18 cellular contexts compared by ENCODE assay signal in the genomic region with DNA sequence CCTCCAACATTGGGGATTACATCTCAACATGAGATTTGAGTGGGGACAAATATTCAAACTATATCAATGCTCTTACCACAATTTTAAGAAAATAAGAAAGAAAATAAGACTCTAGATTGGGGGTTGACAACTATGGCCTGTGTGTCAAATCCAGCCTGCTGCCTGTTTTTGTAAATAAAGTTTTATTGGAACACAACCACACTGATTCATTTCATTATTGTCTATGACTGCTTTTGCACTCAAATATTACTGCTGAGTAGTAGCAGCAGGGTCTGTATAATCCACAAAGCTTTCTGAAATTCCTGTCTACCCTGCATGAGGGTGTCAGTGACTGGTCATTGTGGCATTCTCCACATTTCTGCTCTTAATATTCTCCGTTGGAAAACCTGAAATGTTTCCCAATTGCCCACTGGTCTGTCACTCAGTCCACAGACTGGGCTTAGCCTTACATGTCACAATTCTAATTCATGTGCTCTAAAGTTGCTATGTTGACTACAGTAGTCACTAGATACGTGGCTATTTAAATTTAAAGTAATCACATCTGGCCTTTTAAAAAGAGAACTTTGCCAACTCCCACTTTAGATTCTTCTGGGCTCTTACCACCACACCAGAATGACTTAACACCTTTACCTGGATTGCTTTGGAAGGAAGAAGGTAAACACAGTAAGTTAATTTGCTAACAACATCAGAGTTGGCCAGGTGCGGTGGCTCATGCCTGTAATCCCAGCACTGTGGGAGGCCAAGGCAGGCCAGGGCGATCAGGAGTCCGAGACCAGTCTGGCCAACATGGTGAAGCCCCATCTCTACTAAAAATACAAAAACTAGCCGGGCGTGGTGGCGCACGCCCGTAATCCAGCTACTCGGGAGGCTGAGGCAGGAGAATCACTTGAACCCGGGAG.
DNase-seq lines count a peak whose midpoint lies in the region; ATAC-seq and TF ChIP-seq lines count a peak whose summit lies in the region.
"Had no signal": no experiment of that assay in that cellular context is flagged by ENCODE, and none has a peak within 500 bp of the region (broad histone marks: within the 10 kb centered on the region; RNA-seq: fewer than 3 reads in every experiment).

No MANE protein-coding gene starts in this region.

- TF ChIP-seq EP300 in suprapubic skin (IDR thresholded peaks at IDR 0.05) = no peak

- peak; percentile 59 for DNase-seq in astrocyte of the hippocampus (ENCODE audit: low read depth, low spot score)
- DNase-seq in left colon = no peak
- peak; percentile 34 for DNase-seq in myocyte (ENCODE audit: low read depth)
- DNase-seq in suprapubic skin (ENCODE audit: low spot score in 2 of 2) = no peak
- DNase-seq in activated naive CD4-positive, alpha-beta T cell (lab: John Stamatoyannopoulos, UW) = no peak
- DNase-seq in DMS153 (lab: John Stamatoyannopoulos, UW) = no peak
- DNase-seq in SJCRH30 = no peak
- DNase-seq: BE2C, Karpas-422, NCI-H1694, NCI-H2081, NCI-H2171, NCI-H345, NCI-H524, NCI-H774, Peyer's patch had no signal

- no peak overlapping the region for H3K4me3 ChIP-seq in suprapubic skin
- H3K4me3 ChIP-seq in SJCRH30 = no peak overlapping the region
- H3K4me3 ChIP-seq: Peyer's patch, SJSA1 had no signal

- intact Hi-C loops in left colon (cut with DNase I, micrococcal nuclease) = no loop called here

- H3K36me3 ChIP-seq in suprapubic skin (no peaks in the 10 kb centered on the region), SJCRH30 (no peaks in the 10 kb centered on the region)
- H3K36me3 ChIP-seq: BE2C, Peyer's patch, SJSA1 had no signal

- H3K27me3 ChIP-seq in suprapubic skin = no peaks in the 10 kb centered on the region
- H3K27me3 ChIP-seq in SJCRH30 = no peaks in the 10 kb centered on the region
- H3K27me3 ChIP-seq: BE2C, Peyer's patch, SJSA1 had no signal

- ATAC-seq in left colon (peak; percentile 69), GM18867 (IDR thresholded peaks at IDR 0.05; ENCODE audit: unreplicated experiment) (no peak)

- TF ChIP-seq POLR2A in suprapubic skin (IDR thresholded peaks at IDR 0.05) = no peak

- H3K9me3 ChIP-seq in suprapubic skin (no peaks in the 10 kb centered on the region), SJCRH30 (replicated peaks) (peaks cover 8% of the 10 kb centered on the region; the same call in 1 of the 2 replicates)
- H3K9me3 ChIP-seq: BE2C, Peyer's patch, SJSA1 had no signal

- H3K27ac ChIP-seq in suprapubic skin (peak overlapping the region; percentile 71), SJCRH30 (no peak overlapping the region)
- H3K27ac ChIP-seq: Peyer's patch, SJSA1 had no signal

- TF ChIP-seq CTCF in suprapubic skin (IDR thresholded peaks at IDR 0.05) = no peak

- 78% methylated on average over 12 of the region's 12 CpGs for WGBS in suprapubic skin

- H3K4me1 ChIP-seq in suprapubic skin (peaks cover 15% of the 10 kb centered on the region), SJCRH30 (peaks cover 6% of the 10 kb centered on the region; the same call in 1 of the 2 replicates)
- H3K4me1 ChIP-seq: BE2C had no signal

Comparison
In these comparisons a context has a peak if more than half of its experiments do, and no peak if none do; other contexts are left out.
1. DNase-seq: peak in astrocyte of the hippocampus (single experiment) and myocyte (single experiment); none in left colon (0 of 2), suprapubic skin (0 of 2), activated naive CD4-positive, alpha-beta T cell (0 of 4), DMS153 (single experiment) and SJCRH30 (0 of 2).